ENCODE assay signal across 8 cellular contexts in genomic region chr1:28882009-28882628, GRCh38. TPM values are rescaled to one million over a fixed set of nuclear protein-coding genes. Genes with fewer than 3 reads are reported as not detected.
DNase-seq lines count a peak whose midpoint lies in the region; ATAC-seq and TF ChIP-seq lines count a peak whose summit lies in the region.

No MANE protein-coding gene starts in this region.

- TF ChIP-seq CTCF in CD14-positive monocyte (IDR thresholded peaks at IDR 0.05) = peak; percentile 90

- intact Hi-C loops in CD14-positive monocyte (cut with micrococcal nuclease) = loop anchor here (1.0 to 10.0 kb wide), 5 partner anchors 35 to 321 kb away; partner anchors contain the start of genes RNU11 (in 1 of the 2) and TAF12 (in 1 of the 2)

- H3K4me3 Mint-ChIP-seq in CD14-positive monocyte = no peak overlapping the region

- peak; percentile 30 for ATAC-seq in HG02798 (IDR thresholded peaks at IDR 0.05; ENCODE audit: poor library complexity, unreplicated experiment)
- ATAC-seq in left lobe of liver = peak; percentile 72
- no peak for ATAC-seq in HG02973 (IDR thresholded peaks at IDR 0.05; ENCODE audit: unreplicated experiment)

- peaks cover 43% of the 10 kb centered on the region for H3K4me1 Mint-ChIP-seq in CD14-positive monocyte

- peaks cover 0 to 4% (median 1%) of the 10 kb centered on the region in 3 donors for H3K27me3 Mint-ChIP-seq in CD14-positive monocyte (ENCODE audit: low read depth in 3 of 3)

- H3K27ac Mint-ChIP-seq in CD14-positive monocyte = peak overlapping the region in 3 of 7 donors; percentile 2 to 72 (median 40)

- peak; percentile 80 for DNase-seq in CD14-positive monocyte (ENCODE audit: low spot score)
- peak; percentile 39 for DNase-seq in NCI-H524 treated with DMSO at 0.1 percent for 48 hours (lab: John Stamatoyannopoulos, UW)
- DNase-seq in activated CD4-positive, alpha-beta T cell treated with anti-CD3 and anti-CD28 coated beads for 4 hours = peak; percentile 73 to 83
- DNase-seq in cerebellum (ENCODE audit: low spot score) = peak; percentile 93
- DNase-seq in left lobe of liver (ENCODE audit: low spot score) = peak; percentile 87
- peak; percentile 72 to 76 for DNase-seq in stimulated activated CD4-positive, alpha-beta T cell treated with anti-CD3 and anti-CD28 coated beads, Interleukin-4, amount 100 ng/mL, for 4 hours

- H3K36me3 Mint-ChIP-seq in CD14-positive monocyte = no peaks in the 10 kb centered on the region

- H3K9me3 Mint-ChIP-seq in CD14-positive monocyte = peaks cover 0 to 2% (median 0%) of the 10 kb centered on the region in 7 donors

RNA-seq across cellular contexts. Expression of gene EPB41, which starts 32.2 kb away (rescaled TPM):
- 10 to 100 TPM; 11.3 to 18.9 TPM for polyA plus RNA-seq in CD14-positive monocyte
- total RNA-seq in cerebellum (91.5 TPM), left lobe of liver (35.6 TPM)

Comparison
In these comparisons a context has a peak if more than half of its experiments do, and no peak if none do; other contexts are left out.
1. DNase-seq: peak in every context shown above with its lines; median percentile 93 in cerebellum; 87 in left lobe of liver; 80 in CD14-positive monocyte; 78 in activated CD4-positive, alpha-beta T cell treated with anti-CD3 and anti-CD28 coated beads for 4 hours; 74 in stimulated activated CD4-positive, alpha-beta T cell treated with anti-CD3 and anti-CD28 coated beads, Interleukin-4, amount 100 ng/mL, for 4 hours; 39 in NCI-H524 treated with DMSO at 0.1 percent for 48 hours.